Comparison of ENCODE assay signal across 25 cellular contexts in the genomic region with DNA sequence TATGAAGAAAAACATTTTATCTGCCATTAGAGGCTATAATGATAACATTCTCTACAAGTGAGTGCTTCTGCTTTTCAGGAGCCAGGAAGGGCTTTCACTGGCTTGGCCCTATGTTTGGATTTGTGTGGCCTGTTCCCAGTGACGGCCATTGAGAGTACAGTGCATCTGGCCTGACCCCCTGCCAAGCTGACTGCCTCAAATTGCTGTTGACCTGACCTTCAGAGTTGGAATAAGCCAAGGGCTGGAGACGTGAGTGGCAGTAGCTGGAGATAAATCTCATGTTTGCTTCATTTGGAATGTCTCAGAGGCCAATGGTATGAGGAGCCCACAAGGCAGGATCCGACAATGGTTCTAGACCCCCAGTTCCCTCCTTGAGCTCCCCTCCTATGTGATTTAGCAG. TPM values are rescaled to one million over a fixed set of nuclear protein-coding genes. Genes with fewer than 3 reads are reported as not detected.
DNase-seq lines count a peak whose midpoint lies in the region; ATAC-seq and TF ChIP-seq lines count a peak whose summit lies in the region.
"Had no signal": no experiment of that assay in that cellular context is flagged by ENCODE, and none has a peak within 500 bp of the region (broad histone marks: within the 10 kb centered on the region; RNA-seq: fewer than 3 reads in every experiment).

No MANE protein-coding gene starts in this region.

- peak overlapping the region; percentile 59 for H3K27ac Mint-ChIP-seq in activated T-helper 17 cell treated with anti-CD3 and anti-CD28 coated beads, Interleukin-2, amount 50 U/mL, for 72 hours
- H3K27ac Mint-ChIP-seq: CD14-positive monocyte, GM23338, H9 had no signal

- H3K27ac ChIP-seq in heart left ventricle: no peak overlapping the region
- no peak overlapping the region for H3K27ac ChIP-seq in right atrium auricular region
- H3K27ac ChIP-seq in foreskin keratinocyte: peak overlapping the region; percentile 35
- no peak overlapping the region for H3K27ac ChIP-seq in A673 (ENCODE audit: low read depth, low read length, poor library complexity, severe bottlenecking)
- H3K27ac ChIP-seq: 22Rv1; BLaER1 treated with 17β-estradiol and CSF1 and Interleukin-3, amounts not matched to agents 10 nM and 100 nM had no signal

- H3K4me3 ChIP-seq in heart left ventricle (no peak overlapping the region), right atrium auricular region (no peak overlapping the region), A673 (ENCODE audit: low read depth, low read length, poor library complexity, severe bottlenecking) (no peak overlapping the region)
- H3K4me3 ChIP-seq: BLaER1 treated with 17β-estradiol and CSF1 and Interleukin-3, amounts not matched to agents 10 nM and 100 nM; GM23338 had no signal

- TF ChIP-seq POLR2A in heart left ventricle (IDR thresholded peaks at IDR 0.05): no peak

- intact Hi-C loops in heart left ventricle (cut with DNase I) (no loop called here), A673 (cut with micrococcal nuclease; ENCODE audit: unreplicated experiment) (no loop called here)

- no peaks in the 10 kb centered on the region for H3K27me3 ChIP-seq in heart left ventricle
- no peaks in the 10 kb centered on the region for H3K27me3 ChIP-seq in right atrium auricular region
- H3K27me3 ChIP-seq in foreskin keratinocyte: no peaks in the 10 kb centered on the region
- no peaks in the 10 kb centered on the region for H3K27me3 ChIP-seq in A673 (replicated peaks; ENCODE audit: insufficient read depth, low read depth, low read length, poor library complexity)
- H3K27me3 ChIP-seq: BE2C; BLaER1 treated with 17β-estradiol and CSF1 and Interleukin-3, amounts not matched to agents 10 nM and 100 nM had no signal

- H3K36me3 Mint-ChIP-seq in activated T-helper 17 cell treated with anti-CD3 and anti-CD28 coated beads, Interleukin-2, amount 50 U/mL, for 72 hours (ENCODE audit: low read depth): no peaks in the 10 kb centered on the region
- H3K36me3 Mint-ChIP-seq: CD14-positive monocyte; CD4-positive, alpha-beta memory T cell had no signal

- ATAC-seq in heart left ventricle: peak in 3 of 4 donors; percentile 36 to 83 (median 72)
- no peak for ATAC-seq in activated T-helper 17 cell treated with anti-CD3 and anti-CD28 coated beads, Interleukin-2, amount 50 U/mL, for 72 hours (replicated peaks)
- no peak for ATAC-seq in foreskin keratinocyte
- ATAC-seq: GM23338, HCT116 had no signal

- TF ChIP-seq CTCF in heart left ventricle (IDR thresholded peaks at IDR 0.05): no peak
- no peak for TF ChIP-seq CTCF in right atrium auricular region (IDR thresholded peaks at IDR 0.05)
- no peak for TF ChIP-seq CTCF in foreskin keratinocyte (conservative IDR thresholded peaks at IDR 0.05)
- TF ChIP-seq CTCF in A673 (conservative IDR thresholded peaks at IDR 0.05; ENCODE audit: low read depth, low read length): no peak

- peaks cover 9% of the 10 kb centered on the region for H3K4me1 Mint-ChIP-seq in activated T-helper 17 cell treated with anti-CD3 and anti-CD28 coated beads, Interleukin-2, amount 50 U/mL, for 72 hours
- H3K4me1 Mint-ChIP-seq: CD14-positive monocyte; CD4-positive, alpha-beta memory T cell; GM23338; H9 had no signal

- POLR2A ChIA-PET in A673 (lab: Charles Lee; ENCODE audit: low non-redundant PET): no interaction called here

- CTCF ChIA-PET in A673 (lab: Charles Lee): no interaction called here

- H3K4me3 Mint-ChIP-seq in activated T-helper 17 cell treated with anti-CD3 and anti-CD28 coated beads, Interleukin-2, amount 50 U/mL, for 72 hours: no peak overlapping the region
- H3K4me3 Mint-ChIP-seq: CD14-positive monocyte; CD4-positive, alpha-beta memory T cell; GM23338; H9 had no signal

- no peaks in the 10 kb centered on the region for H3K9me3 Mint-ChIP-seq in activated T-helper 17 cell treated with anti-CD3 and anti-CD28 coated beads, Interleukin-2, amount 50 U/mL, for 72 hours

- peaks cover 4% of the 10 kb centered on the region for H3K27me3 Mint-ChIP-seq in activated T-helper 17 cell treated with anti-CD3 and anti-CD28 coated beads, Interleukin-2, amount 50 U/mL, for 72 hours

- H3K9me3 ChIP-seq in heart left ventricle: no peaks in the 10 kb centered on the region
- H3K9me3 ChIP-seq in right atrium auricular region: no peaks in the 10 kb centered on the region
- H3K9me3 ChIP-seq in A673 (ENCODE audit: low read depth, low read length, poor library complexity, severe bottlenecking): no peaks in the 10 kb centered on the region
- H3K9me3 ChIP-seq: BE2C; BLaER1 treated with 17β-estradiol and CSF1 and Interleukin-3, amounts not matched to agents 10 nM and 100 nM had no signal

- H3K36me3 ChIP-seq in heart left ventricle (no peaks in the 10 kb centered on the region), right atrium auricular region (no peaks in the 10 kb centered on the region), A673 (ENCODE audit: insufficient read depth, low read length, poor library complexity, severe bottlenecking) (no peaks in the 10 kb centered on the region)
- H3K36me3 ChIP-seq: BE2C; BLaER1 treated with 17β-estradiol and CSF1 and Interleukin-3, amounts not matched to agents 10 nM and 100 nM had no signal

- WGBS in heart left ventricle, 4 donors: 41 to 50% (median 42%) methylated on average over 3 of the region's 3 CpGs

- peak; percentile 3 for DNase-seq in NCI-H146 (lab: John Stamatoyannopoulos, UW)
- no peak for DNase-seq in NCI-H146 treated with DMSO at 0.1 percent for 48 hours (lab: John Stamatoyannopoulos, UW; ENCODE audit: unreplicated experiment)
- DNase-seq in heart left ventricle: peak in 2 of 5 donors; percentile 30 to 32
- DNase-seq in right atrium auricular region (ENCODE audit: low spot score): no peak
- DNase-seq in foreskin keratinocyte: no peak
- no peak for DNase-seq in A673 (ENCODE audit: low spot score)
- DNase-seq: ACHN; AML-193; BE2C; Calu3; CD4-positive, alpha-beta memory T cell; COR-L47; DMS53; DMS79 treated with DMSO at 0.1 percent for 48 hours; GF-D8; H9 had no signal

- H3K4me1 ChIP-seq in heart left ventricle (no peaks in the 10 kb centered on the region), right atrium auricular region (no peaks in the 10 kb centered on the region), foreskin keratinocyte (peaks cover 13% of the 10 kb centered on the region), A673 (ENCODE audit: insufficient read depth, low read length, poor library complexity, severe bottlenecking) (no peaks in the 10 kb centered on the region)
- H3K4me1 ChIP-seq: BE2C; BLaER1 treated with 17β-estradiol and CSF1 and Interleukin-3, amounts not matched to agents 10 nM and 100 nM had no signal

- no TSS peak for BruUV-seq in A673 (replicated peaks; lab: Mats Ljungman, UMichigan)

RNA-seq across cellular contexts. Expression of gene PLEKHG7, which starts 28.3 kb away (rescaled TPM):
- total RNA-seq in heart left ventricle (under 1 TPM in 1 of 9 donors, not detected in 8; 0.08 TPM), right atrium auricular region (not detected), foreskin keratinocyte (not detected in 2 replicates), A673 (2021) (not detected in 2 replicates)
- polyA plus RNA-seq in heart left ventricle (not detected), foreskin keratinocyte (not detected in 2 replicates)
- total RNA-seq in activated T-helper 17 cell treated with anti-CD3 and anti-CD28 coated beads, Interleukin-2, amount 50 U/mL, for 72 hours: not detected
- total RNA-seq: CD4-positive, alpha-beta memory T cell; Daoy; G401; GM23338; H4; H9 had no signal
- polyA plus RNA-seq: CD14-positive monocyte, GM23338 had no signal

Comparison
In these comparisons a context has a peak if more than half of its experiments do, and no peak if none do; other contexts are left out.
1. ATAC-seq: peak in heart left ventricle (3 of 4); none in activated T-helper 17 cell treated with anti-CD3 and anti-CD28 coated beads, Interleukin-2, amount 50 U/mL, for 72 hours (single experiment) and foreskin keratinocyte (single experiment).